Comparison of ENCODE assay signal across 8 cellular contexts in the genomic region with DNA sequence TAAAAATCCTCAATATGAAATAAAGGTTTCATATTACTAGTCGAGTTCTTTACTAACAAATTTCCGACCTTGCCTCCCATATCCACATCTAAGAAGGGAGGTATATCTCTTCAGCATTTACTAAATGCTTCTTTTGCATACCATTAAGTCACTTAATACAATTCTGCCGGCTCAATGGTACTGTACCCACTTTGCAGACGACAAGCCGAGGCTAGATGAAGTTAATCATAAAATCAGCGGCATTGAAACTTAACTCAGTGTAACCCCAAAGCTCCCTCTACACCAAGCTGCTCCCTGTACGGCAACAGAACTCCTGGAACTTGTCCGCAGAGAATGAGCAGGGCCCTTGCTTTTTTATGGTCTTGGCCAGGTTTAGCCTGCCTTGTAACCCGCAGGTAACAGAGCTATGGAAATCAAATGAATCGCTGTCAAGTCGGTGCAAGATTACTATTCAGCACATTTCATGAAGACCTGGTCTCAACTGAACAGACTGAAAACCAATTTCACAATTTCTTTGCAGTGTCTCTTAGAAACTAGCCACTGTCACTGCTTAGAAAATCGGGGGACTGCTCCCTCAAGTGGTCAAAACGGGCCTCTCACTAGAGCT. TPM values are rescaled to one million over a fixed set of nuclear protein-coding genes. Genes with fewer than 3 reads are reported as not detected.
DNase-seq lines count a peak whose midpoint lies in the region; ATAC-seq lines count a peak whose summit lies in the region.

No MANE protein-coding gene starts in this region.

- peak overlapping the region; percentile 77 for H3K9ac ChIP-seq in NT2/D1 (ENCODE audit: insufficient read length, low read depth)
- no peak overlapping the region for H3K9ac ChIP-seq in neuronal stem cell (ENCODE audit: low read depth, low read length, poor library complexity)

- no peaks in the 10 kb centered on the region for H3K36me3 ChIP-seq in CD4-positive, CD25-positive, alpha-beta regulatory T cell (ENCODE audit: control insufficient read depth, insufficient read depth, low read length)
- H3K36me3 ChIP-seq in NT2/D1 (ENCODE audit: insufficient read depth, insufficient read length, low read length) (peaks cover 43% of the 10 kb centered on the region), neuronal stem cell (replicated peaks in 1 of 2; ENCODE audit: control insufficient read depth in 2 of 2, insufficient read depth in 2 of 2, low read length in 2 of 2) (peaks cover 2 to 45% of the 10 kb centered on the region in 2 donors)

- no peaks in the 10 kb centered on the region for H3K27me3 ChIP-seq in CD4-positive, CD25-positive, alpha-beta regulatory T cell (ENCODE audit: control insufficient read depth, insufficient read depth, low read length)
- H3K27me3 ChIP-seq in NT2/D1 (ENCODE audit: insufficient read depth, insufficient read length) (no peaks in the 10 kb centered on the region), neuronal stem cell (ENCODE audit: control insufficient read depth in 3 of 3, insufficient read depth in 3 of 3, low read depth in 1 of 3, low read length in 3 of 3) (no peaks in the 10 kb centered on the region)

- no peak overlapping the region for H3K4ac ChIP-seq in neuronal stem cell (ENCODE audit: low read length)

- no peak overlapping the region for H3K18ac ChIP-seq in neuronal stem cell (ENCODE audit: low read length)

- H3K9me3 Mint-ChIP-seq in CD4-positive, CD25-positive, alpha-beta regulatory T cell: no peaks in the 10 kb centered on the region

- peak overlapping the region; percentile 96 to 99 (median 97) for H3K27ac Mint-ChIP-seq in CD4-positive, CD25-positive, alpha-beta regulatory T cell

- H4K91ac ChIP-seq in neuronal stem cell (ENCODE audit: low read depth, low read length, poor library complexity): no peak overlapping the region

- H3K4me3 ChIP-seq in CD4-positive, CD25-positive, alpha-beta regulatory T cell (ENCODE audit: low read depth, low read length): peak overlapping the region; percentile 98
- peak overlapping the region; percentile 94 for H3K4me3 ChIP-seq in NT2/D1 (ENCODE audit: insufficient read length, low read depth)
- H3K4me3 ChIP-seq in neuronal stem cell (ENCODE audit: low read length in 2 of 2): peak overlapping the region; percentile 61 to 71

- H2BK12ac ChIP-seq in neuronal stem cell (ENCODE audit: low read length): no peak overlapping the region

- H4K8ac ChIP-seq in neuronal stem cell (ENCODE audit: low read depth, low read length): no peak overlapping the region

- H3K4me1 Mint-ChIP-seq in CD4-positive, CD25-positive, alpha-beta regulatory T cell: peaks cover 36 to 76% (median 58%) of the 10 kb centered on the region in 4 donors

- peak overlapping the region; percentile 84 for H3K27ac ChIP-seq in CD4-positive, CD25-positive, alpha-beta regulatory T cell (ENCODE audit: insufficient read depth, low read length, poor library complexity, severe bottlenecking)
- H3K27ac ChIP-seq in epithelial cell of prostate: peak overlapping the region; percentile 79
- H3K27ac ChIP-seq in neuronal stem cell (replicated peaks; ENCODE audit: low read length): peak overlapping the region; percentile 5

- H3K4me1 ChIP-seq in CD4-positive, CD25-positive, alpha-beta regulatory T cell (ENCODE audit: control insufficient read depth, insufficient read depth, low read length, poor library complexity, severe bottlenecking): peaks cover 52% of the 10 kb centered on the region
- H3K4me1 ChIP-seq in NT2/D1 (ENCODE audit: insufficient read depth, insufficient read length) (no peaks in the 10 kb centered on the region), neuronal stem cell (ENCODE audit: control insufficient read depth in 2 of 2, insufficient read depth in 1 of 2, low read depth in 1 of 2, low read length in 2 of 2) (peaks cover 6 to 10% of the 10 kb centered on the region in 2 donors)

- peaks cover 6% of the 10 kb centered on the region for H3K27me3 Mint-ChIP-seq in CD4-positive, CD25-positive, alpha-beta regulatory T cell

- H3K23ac ChIP-seq in neuronal stem cell (ENCODE audit: low read depth, low read length, poor library complexity): no peak overlapping the region

- H3K14ac ChIP-seq in neuronal stem cell (ENCODE audit: low read length): no peak overlapping the region

- no peak for DNase-seq in CD4-positive, CD25-positive, alpha-beta regulatory T cell
- DNase-seq in NT2/D1 (ENCODE audit: low read depth, low spot score) (no peak), epithelial cell of prostate (ENCODE audit: low read depth, low spot score) (no peak), neuronal stem cell (ENCODE audit: low spot score) (peak; percentile 4), putamen (ENCODE audit: low spot score) (no peak), NCI-H1092 (lab: John Stamatoyannopoulos, UW) (no peak), DMS53 treated with DMSO at 0.1 percent for 48 hours (lab: John Stamatoyannopoulos, UW; ENCODE audit: unreplicated experiment) (no peak)

- H3K9me3 ChIP-seq in CD4-positive, CD25-positive, alpha-beta regulatory T cell (ENCODE audit: control insufficient read depth in 2 of 2, low read length in 2 of 2): no peaks in the 10 kb centered on the region
- H3K9me3 ChIP-seq in NT2/D1 (ENCODE audit: insufficient read depth, low read length) (no peaks in the 10 kb centered on the region), neuronal stem cell (replicated peaks in 1 of 2; ENCODE audit: control insufficient read depth in 2 of 2, insufficient read depth in 1 of 2, low read depth in 1 of 2, low read length in 2 of 2) (peaks cover 0 to 9% of the 10 kb centered on the region in 2 donors)

- H3K4me2 ChIP-seq in neuronal stem cell (ENCODE audit: insufficient read depth, low read length, poor library complexity, severe bottlenecking): peak overlapping the region; percentile 39

- peak overlapping the region; percentile 73 for H2AFZ ChIP-seq in neuronal stem cell (ENCODE audit: low read length)

- H2BK120ac ChIP-seq in neuronal stem cell (ENCODE audit: low read depth, low read length): no peak overlapping the region

- H2BK5ac ChIP-seq in neuronal stem cell (ENCODE audit: low read length): no peak overlapping the region

- WGBS in neuronal stem cell (ENCODE audit: extremely low coverage in 2 of 2, insufficient read length in 2 of 2, insufficient replicate concordance in 1 of 2), 2 donors: no CpG with 5 or more reads among the region's 13 CpGs

- peaks cover 5% of the 10 kb centered on the region for H3K36me3 Mint-ChIP-seq in CD4-positive, CD25-positive, alpha-beta regulatory T cell

- H2AK5ac ChIP-seq in neuronal stem cell (ENCODE audit: low read depth, low read length): no peak overlapping the region

- ATAC-seq in CD4-positive, CD25-positive, alpha-beta regulatory T cell (ENCODE audit: low read depth in 2 of 2): no peak
- peak; percentile 4 for ATAC-seq in GM21529 (IDR thresholded peaks at IDR 0.05; ENCODE audit: unreplicated experiment)

- no peak overlapping the region for H2BK15ac ChIP-seq in neuronal stem cell (ENCODE audit: low read length)

- peak overlapping the region; percentile 97 to 99 (median 98) for H3K4me3 Mint-ChIP-seq in CD4-positive, CD25-positive, alpha-beta regulatory T cell

- no peaks in the 10 kb centered on the region for H3K79me1 ChIP-seq in neuronal stem cell (ENCODE audit: low read depth, low read length)

RNA-seq across cellular contexts. Expression of a gene that starts 0.7 kb away (rescaled TPM):
- 15.8 TPM for total RNA-seq in CD4-positive, CD25-positive, alpha-beta regulatory T cell
- polyA plus RNA-seq in CD4-positive, CD25-positive, alpha-beta regulatory T cell: 10 to 100 TPM; 16.4 to 20.5 (median 18.5) TPM
- polyA plus RNA-seq in neuronal stem cell (2013, experiment 1 of 2): 11.6 TPM
- 12.0 TPM for polyA plus RNA-seq in neuronal stem cell (2013, experiment 2 of 2)

RNA-seq across cellular contexts. Expression of a gene that starts 0.9 kb away (rescaled TPM):
- 4.7 TPM for total RNA-seq in CD4-positive, CD25-positive, alpha-beta regulatory T cell
- 1 to 10 TPM in 3 of 4 donors, under 1 TPM in 1; 0.95 to 2.4 (median 1.1) TPM for polyA plus RNA-seq in CD4-positive, CD25-positive, alpha-beta regulatory T cell
- polyA plus RNA-seq in neuronal stem cell (2013, experiment 1 of 2): 33.3 TPM
- polyA plus RNA-seq in neuronal stem cell (2013, experiment 2 of 2): 30.1 TPM

Comparison
In these comparisons a context has a peak if more than half of its experiments do, and no peak if none do; other contexts are left out.
1. H3K27ac ChIP-seq: peak in every context shown above with its lines; median percentile 84 in CD4-positive, CD25-positive, alpha-beta regulatory T cell; 79 in epithelial cell of prostate; 5 in neuronal stem cell.